ENCODE assay signal across 17 cellular contexts in the genomic region with DNA sequence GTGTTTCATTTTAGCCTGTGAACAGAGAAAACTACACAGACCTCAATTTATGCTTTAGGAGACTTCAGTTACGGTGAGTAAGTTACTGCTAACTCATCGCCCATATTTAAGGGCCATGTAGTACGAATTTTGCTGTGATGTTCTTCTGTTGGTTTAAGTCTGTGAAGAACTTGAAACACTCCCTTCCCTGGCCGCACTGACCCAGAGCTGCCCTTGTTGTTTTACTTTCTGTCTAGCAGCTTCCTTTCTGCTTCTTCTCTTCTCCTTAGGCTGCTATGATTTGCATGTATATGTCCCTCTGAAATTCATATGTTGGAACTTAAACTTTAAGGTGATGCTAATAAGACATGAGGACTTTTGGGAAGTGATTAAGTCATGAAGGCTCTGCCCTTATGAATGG.
A peak's percentile ranks its signal among the peaks of the same experiment; 100 is the strongest.
DNase-seq lines count a peak whose midpoint lies in the region; ATAC-seq and TF ChIP-seq lines count a peak whose summit lies in the region.
"Had no signal": no experiment of that assay in that cellular context is flagged by ENCODE, and none has a peak within 500 bp of the region (broad histone marks: within the 10 kb centered on the region; RNA-seq: fewer than 3 reads in every experiment).

No MANE protein-coding gene starts in this region.

- no peak for DNase-seq in SK-N-SH
- no peak for DNase-seq in fibroblast of lung (ENCODE audit: low read depth in 2 of 2)
- no peak for DNase-seq in smooth muscle cell (lab: John Stamatoyannopoulos, UW; ENCODE audit: unreplicated experiment)
- no peak for DNase-seq in activated CD4-positive, alpha-beta T cell treated with anti-CD3 and anti-CD28 coated beads for 4 hours
- no peak for DNase-seq in mesenteric fat pad (ENCODE audit: low spot score)
- DNase-seq: CD8-positive, alpha-beta T cell; COR-L47; DMS153; DMS79 treated with DMSO at 0.1 percent for 48 hours; EL; GOT3; H9 had no signal

- H3K9me2 ChIP-seq in SK-N-SH, result no peaks in the 10 kb centered on the region

- no peak overlapping the region for H3K27ac ChIP-seq in SK-N-SH (ENCODE audit: low read depth in 2 of 2, low read length in 1 of 2)
- H3K27ac ChIP-seq in fibroblast of lung (ENCODE audit: insufficient read depth, low read length), result no peak overlapping the region
- peak overlapping the region; percentile 53 for H3K27ac ChIP-seq in smooth muscle cell (ENCODE audit: low read depth)
- H3K27ac ChIP-seq: 22Rv1 had no signal

- H3K4me1 Mint-ChIP-seq in nephron, result no peaks in the 10 kb centered on the region
- H3K4me1 Mint-ChIP-seq: CD14-positive monocyte, H9 had no signal

- no peak for TF ChIP-seq EP300 in SK-N-SH (IDR thresholded peaks at IDR 0.05; ENCODE audit: borderline replicate concordance in 1 of 2, low read depth in 1 of 2, low read length in 1 of 2)

- H3F3A ChIP-seq in SK-N-SH (replicated peaks; ENCODE audit: insufficient read depth), result no peaks in the 10 kb centered on the region
- peaks cover 13% of the 10 kb centered on the region for H3F3A ChIP-seq in smooth muscle cell (ENCODE audit: low read depth)

- H4K20me1 ChIP-seq in SK-N-SH (ENCODE audit: insufficient read depth) (no peaks in the 10 kb centered on the region), fibroblast of lung (ENCODE audit: control insufficient read depth, extremely low read depth, insufficient read depth, low read length) (no peaks in the 10 kb centered on the region), smooth muscle cell (ENCODE audit: low read depth) (no peaks in the 10 kb centered on the region)

- no peak for TF ChIP-seq RAD21 in SK-N-SH (IDR thresholded peaks at IDR 0.05; ENCODE audit: low read length)

- H2AFZ ChIP-seq in SK-N-SH (ENCODE audit: low read depth) (no peak overlapping the region), fibroblast of lung (ENCODE audit: low read length) (peak overlapping the region; percentile 42), smooth muscle cell (ENCODE audit: low read depth) (peak overlapping the region; percentile 45)

- H3K9ac ChIP-seq in SK-N-SH, result no peak overlapping the region
- H3K9ac ChIP-seq in fibroblast of lung (ENCODE audit: insufficient read depth, low read length), result no peak overlapping the region
- no peak overlapping the region for H3K9ac ChIP-seq in smooth muscle cell (ENCODE audit: low read depth)

- no peaks in the 10 kb centered on the region for H3K9me3 ChIP-seq in SK-N-SH
- H3K9me3 ChIP-seq in fibroblast of lung (ENCODE audit: control insufficient read depth, insufficient read depth, low read depth, low read length), result no peaks in the 10 kb centered on the region
- H3K9me3 ChIP-seq in smooth muscle cell (replicated peaks; ENCODE audit: low read depth), result no peaks in the 10 kb centered on the region

- peak; percentile 16; the same call in 2 of the 3 replicates for ATAC-seq in SK-N-SH treated with all-trans-retinoic acid at 6 μM for 48 hours
- ATAC-seq in GM18870 (IDR thresholded peaks at IDR 0.05; ENCODE audit: unreplicated experiment), result no peak
- ATAC-seq: CD8-positive, alpha-beta T cell had no signal

- H3K4me3 ChIP-seq in SK-N-SH (ENCODE audit: low read depth in 2 of 2, low read length in 1 of 2) (no peak overlapping the region), fibroblast of lung (replicated peaks in 1 of 4; ENCODE audit: control extremely low read depth in 1 of 4, insufficient read depth in 1 of 4, low read depth in 3 of 4, low read length in 4 of 4) (no peak overlapping the region), smooth muscle cell (no peak overlapping the region)

- no peak overlapping the region for H3K4me3 Mint-ChIP-seq in nephron
- H3K4me3 Mint-ChIP-seq: CD14-positive monocyte; CD8-positive, alpha-beta T cell; H9 had no signal

- H3K27me3 ChIP-seq in SK-N-SH (ENCODE audit: insufficient read depth) (no peaks in the 10 kb centered on the region), fibroblast of lung (ENCODE audit: control insufficient read depth, insufficient read depth, low read length) (no peaks in the 10 kb centered on the region), smooth muscle cell (ENCODE audit: low read depth) (no peaks in the 10 kb centered on the region)

- H3K4me2 ChIP-seq in SK-N-SH (no peak overlapping the region), fibroblast of lung (ENCODE audit: extremely low read depth, insufficient read depth, low read length) (peak overlapping the region; percentile 36), smooth muscle cell (peak overlapping the region; percentile 69)

- H3K4me1 ChIP-seq in SK-N-SH (ENCODE audit: control insufficient read depth in 1 of 2, insufficient read depth in 2 of 2, low read depth in 1 of 2, low read length in 1 of 2) (no peaks in the 10 kb centered on the region; a peak in 1 of 4 replicates), fibroblast of lung (ENCODE audit: control insufficient read depth, extremely low read depth, insufficient read depth, low read length) (peaks cover 4% of the 10 kb centered on the region), smooth muscle cell (ENCODE audit: low read depth) (peaks cover 6% of the 10 kb centered on the region)

- peak overlapping the region in 2 of 3 experiments; percentile 24 to 47 for H3K27ac Mint-ChIP-seq in nephron
- H3K27ac Mint-ChIP-seq: CD8-positive, alpha-beta T cell; H9 had no signal

- POLR2A ChIA-PET in SK-N-SH (lab: Yijun Ruan, JAX), result no interaction called here

- H3K9me3 Mint-ChIP-seq in nephron, result no peaks in the 10 kb centered on the region
- H3K9me3 Mint-ChIP-seq: CD8-positive, alpha-beta T cell; H9 had no signal

- H3K27me3 Mint-ChIP-seq in nephron (ENCODE audit: low read depth), result no peaks in the 10 kb centered on the region

- WGBS in SK-N-SH (ENCODE audit: low lambda C conversion rate), result 93% methylated on average over 4 of the region's 4 CpGs
- WGBS in smooth muscle cell (ENCODE audit: low lambda C conversion rate), result 53% methylated on average over 4 of the region's 4 CpGs

- TF ChIP-seq CTCF in SK-N-SH (IDR thresholded peaks at IDR 0.05) (no peak), fibroblast of lung (conservative IDR thresholded peaks at IDR 0.05 in 1 of 2, IDR thresholded peaks at IDR 0.05 in 1 of 2; ENCODE audit: low read depth in 1 of 2, low read length in 2 of 2) (no peak), nephron (IDR thresholded peaks at IDR 0.05; ENCODE audit: unreplicated experiment in 3 of 3) (no peak), smooth muscle cell (IDR thresholded peaks at IDR 0.05; ENCODE audit: borderline replicate concordance, insufficient read depth, poor library complexity, severe bottlenecking) (no peak)

- H3K79me2 ChIP-seq in SK-N-SH (ENCODE audit: insufficient read depth) (no peaks in the 10 kb centered on the region), fibroblast of lung (ENCODE audit: control insufficient read depth, insufficient read depth, low read length) (no peaks in the 10 kb centered on the region), smooth muscle cell (ENCODE audit: low read depth) (no peaks in the 10 kb centered on the region)

- no peaks in the 10 kb centered on the region for H3K36me3 Mint-ChIP-seq in nephron (ENCODE audit: low read depth)
- H3K36me3 Mint-ChIP-seq: CD14-positive monocyte; CD8-positive, alpha-beta T cell had no signal

- CTCF ChIA-PET in SK-N-SH (lab: Yijun Ruan, JAX), result interaction anchor here (0.7 kb wide), 1 partner anchor 101 kb away, joined by 3 read pairs; no protein-coding TSS in a partner anchor

- H3K36me3 ChIP-seq in SK-N-SH (replicated peaks in 1 of 2; ENCODE audit: control insufficient read depth in 1 of 2, insufficient read depth in 2 of 2, low read length in 1 of 2), result no peaks in the 10 kb centered on the region
- no peaks in the 10 kb centered on the region for H3K36me3 ChIP-seq in fibroblast of lung (ENCODE audit: control insufficient read depth, insufficient read depth, low read length)
- H3K36me3 ChIP-seq in smooth muscle cell (ENCODE audit: low read depth), result no peaks in the 10 kb centered on the region

TF ChIP-seq in SK-N-SH treated with all-trans-retinoic acid at 6 μM for 48 hours, 23 proteins besides CTCF, POLR2A, EP300 and RAD21:
- TF ChIP-seq, protein P1, sequence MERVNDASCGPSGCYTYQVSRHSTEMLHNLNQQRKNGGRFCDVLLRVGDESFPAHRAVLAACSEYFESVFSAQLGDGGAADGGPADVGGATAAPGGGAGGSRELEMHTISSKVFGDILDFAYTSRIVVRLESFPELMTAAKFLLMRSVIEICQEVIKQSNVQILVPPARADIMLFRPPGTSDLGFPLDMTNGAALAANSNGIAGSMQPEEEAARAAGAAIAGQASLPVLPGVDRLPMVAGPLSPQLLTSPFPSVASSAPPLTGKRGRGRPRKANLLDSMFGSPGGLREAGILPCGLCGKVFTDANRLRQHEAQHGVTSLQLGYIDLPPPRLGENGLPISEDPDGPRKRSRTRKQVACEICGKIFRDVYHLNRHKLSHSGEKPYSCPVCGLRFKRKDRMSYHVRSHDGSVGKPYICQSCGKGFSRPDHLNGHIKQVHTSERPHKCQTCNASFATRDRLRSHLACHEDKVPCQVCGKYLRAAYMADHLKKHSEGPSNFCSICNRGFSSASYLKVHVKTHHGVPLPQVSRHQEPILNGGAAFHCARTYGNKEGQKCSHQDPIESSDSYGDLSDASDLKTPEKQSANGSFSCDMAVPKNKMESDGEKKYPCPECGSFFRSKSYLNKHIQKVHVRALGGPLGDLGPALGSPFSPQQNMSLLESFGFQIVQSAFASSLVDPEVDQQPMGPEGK (CRISPR knock-in tag; IDR thresholded peaks at IDR 0.05; ENCODE audit: borderline replicate concordance), result no peak

TF ChIP-seq in SK-N-SH, 30 proteins besides CTCF, POLR2A, EP300 and RAD21 (continues in another document):
- TF ChIP-seq ELF1 (IDR thresholded peaks at IDR 0.05) (no peak), FOSL2 (IDR thresholded peaks at IDR 0.05; ENCODE audit: borderline replicate concordance, low read depth) (no peak), SIN3A (IDR thresholded peaks at IDR 0.05; ENCODE audit: borderline replicate concordance, low read depth, low read length) (no peak), YY1 (IDR thresholded peaks at IDR 0.05; ENCODE audit: low read depth) (no peak), CHD2 (IDR thresholded peaks at IDR 0.05; ENCODE audit: low read length, partially characterized antibody) (no peak), GABPA (IDR thresholded peaks at IDR 0.05; ENCODE audit: low read depth) (no peak), JUND (IDR thresholded peaks at IDR 0.05) (no peak), EZH2phosphoT487 (IDR thresholded peaks at IDR 0.05; ENCODE audit: borderline replicate concordance, low read depth) (no peak), RFX5 (IDR thresholded peaks at IDR 0.05; ENCODE audit: low read length) (no peak), NRF1 (IDR thresholded peaks at IDR 0.05; ENCODE audit: low read depth, low read length) (no peak), NFIC (IDR thresholded peaks at IDR 0.05; ENCODE audit: borderline replicate concordance) (no peak), MXI1 (IDR thresholded peaks at IDR 0.05; ENCODE audit: low read depth, low read length) (no peak)
- TF ChIP-seq, protein P2, sequence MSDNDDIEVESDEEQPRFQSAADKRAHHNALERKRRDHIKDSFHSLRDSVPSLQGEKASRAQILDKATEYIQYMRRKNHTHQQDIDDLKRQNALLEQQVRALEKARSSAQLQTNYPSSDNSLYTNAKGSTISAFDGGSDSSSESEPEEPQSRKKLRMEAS (IDR thresholded peaks at IDR 0.05; ENCODE audit: low read depth), result no peak
